Comparison of ENCODE assay signal across 8 cellular contexts in genomic region chr12:124910561-124911478, GRCh38. TPM values are rescaled to one million over a fixed set of nuclear protein-coding genes. Genes with fewer than 3 reads are reported as not detected.
DNase-seq lines count a peak whose midpoint lies in the region; ATAC-seq and TF ChIP-seq lines count a peak whose summit lies in the region.

No MANE protein-coding gene starts in this region.

- CTCF ChIA-PET in AG04449 (lab: Yijun Ruan, JAX) = interaction anchor here (0.9 to 2.7 kb wide), 2 partner anchors 21 to 30 kb away, joined by 3 to 15 read pairs; no protein-coding TSS in a partner anchor

- no peak for TF ChIP-seq CTCF in AG04449 (IDR thresholded peaks at IDR 0.05; ENCODE audit: insufficient read depth, low read length, missing control alignments)
- TF ChIP-seq CTCF in chondrocyte (IDR thresholded peaks at IDR 0.05) = no peak

- H3K27me3 ChIP-seq in HUES64 (ENCODE audit: insufficient read depth, low read length) = no peaks in the 10 kb centered on the region

- 91% methylated on average over 9 of the region's 9 CpGs for WGBS in HUES64

- H3K4me1 ChIP-seq in HUES64 (ENCODE audit: insufficient read depth, low read length) = peaks cover 6% of the 10 kb centered on the region

- no peaks in the 10 kb centered on the region for H3K9me3 ChIP-seq in HUES64 (ENCODE audit: insufficient read depth, low read depth, low read length)

- no peak overlapping the region; the same call in 1 of the 2 replicates for H3K27ac ChIP-seq in HUES64 (ENCODE audit: low read depth, low read length)

- peak overlapping the region; percentile 67 for H3K4me3 Mint-ChIP-seq in chondrocyte (ENCODE audit: unreplicated experiment)
- peak overlapping the region in 5 of 8 donors; percentile 49 to 69 (median 65) for H3K4me3 Mint-ChIP-seq in naive B cell

- no peak overlapping the region for H3K9ac ChIP-seq in HUES64 (ENCODE audit: low read depth, low read length)

- H3K27ac Mint-ChIP-seq in chondrocyte (ENCODE audit: unreplicated experiment) = peak overlapping the region; percentile 64
- peak overlapping the region; percentile 31 to 84 (median 68) for H3K27ac Mint-ChIP-seq in naive B cell

- DNase-seq in AG04449 (ENCODE audit: low read depth, low spot score) (no peak), chondrocyte (ENCODE audit: low spot score) (no peak), naive B cell (no peak), NCI-H774 (lab: John Stamatoyannopoulos, UW) (no peak), GF-D8 (lab: John Stamatoyannopoulos, UW) (no peak)

- H3K36me3 Mint-ChIP-seq in chondrocyte (ENCODE audit: low read depth) = peaks cover 36% of the 10 kb centered on the region
- H3K36me3 Mint-ChIP-seq in naive B cell = peaks cover 27 to 29% of the 10 kb centered on the region in 2 donors

- H3K4me3 ChIP-seq in AG04449 (ENCODE audit: low read depth, low read length) = peak overlapping the region; percentile 49
- H3K4me3 ChIP-seq in HUES64 (ENCODE audit: low read length) = peak overlapping the region; percentile 21; the same call in 1 of the 2 replicates

- peaks cover 29% of the 10 kb centered on the region for H3K36me3 ChIP-seq in HUES64 (ENCODE audit: insufficient read depth, low read length)

- H3K9me3 Mint-ChIP-seq in chondrocyte (ENCODE audit: low read depth) (no peaks in the 10 kb centered on the region), naive B cell (peaks cover 0 to 10% (median 2%) of the 10 kb centered on the region in 7 donors)

- H3K4me1 Mint-ChIP-seq in chondrocyte (ENCODE audit: low read depth) (peaks cover 53% of the 10 kb centered on the region), naive B cell (peaks cover 40 to 59% (median 47%) of the 10 kb centered on the region in 3 donors)

- no peaks in the 10 kb centered on the region for H3K27me3 Mint-ChIP-seq in chondrocyte (ENCODE audit: low read depth)
- H3K27me3 Mint-ChIP-seq in naive B cell = peaks cover 0 to 10% (median 3%) of the 10 kb centered on the region in 3 donors

- POLR2A ChIA-PET in AG04449 (lab: Yijun Ruan, JAX) = interaction anchor here (1.3 to 2.9 kb wide), 3 partner anchors 11 to 29 kb away, joined by 3 to 11 read pairs (median 9); no protein-coding TSS in a partner anchor

- no peak for ATAC-seq in naive B cell (ENCODE audit: low read depth in 2 of 2)
- no peak for ATAC-seq in GM18909 (IDR thresholded peaks at IDR 0.05; ENCODE audit: poor library complexity, unreplicated experiment)
- ATAC-seq in HG03139 (IDR thresholded peaks at IDR 0.05; ENCODE audit: unreplicated experiment) = no peak

RNA-seq across cellular contexts. Expression of gene UBC, which starts 3.6 kb away (rescaled TPM):
- polyA plus RNA-seq in HUES64 (2013, experiment 1 of 2) = 577 TPM
- polyA plus RNA-seq in HUES64 (2013, experiment 2 of 2) = 651 TPM
- total RNA-seq in chondrocyte = 987 to 1,235 TPM (median 1,212 TPM) in 3 replicates
- polyA plus RNA-seq in naive B cell (ENCODE audit: low read depth in 6 of 6) = 1,000 to 10,000 TPM in 5 of 6 donors, 100 to 1,000 TPM in 1; 741 to 1,939 (median 1,380) TPM

RNA-seq across cellular contexts. Expression of gene SCARB1, which starts 47.2 kb away (rescaled TPM):
- 35.4 TPM for polyA plus RNA-seq in HUES64 (2013, experiment 1 of 2)
- polyA plus RNA-seq in HUES64 (2013, experiment 2 of 2) = 43.2 TPM
- total RNA-seq in chondrocyte = 20.1 to 30.0 TPM (median 20.4 TPM) in 3 replicates
- 10 to 100 TPM in 4 of 6 donors, 1 to 10 TPM in 2; 4.1 to 20.8 (median 12.1) TPM for polyA plus RNA-seq in naive B cell (ENCODE audit: low read depth in 6 of 6)
